16 cellular contexts compared by ENCODE assay signal in the genomic region with DNA sequence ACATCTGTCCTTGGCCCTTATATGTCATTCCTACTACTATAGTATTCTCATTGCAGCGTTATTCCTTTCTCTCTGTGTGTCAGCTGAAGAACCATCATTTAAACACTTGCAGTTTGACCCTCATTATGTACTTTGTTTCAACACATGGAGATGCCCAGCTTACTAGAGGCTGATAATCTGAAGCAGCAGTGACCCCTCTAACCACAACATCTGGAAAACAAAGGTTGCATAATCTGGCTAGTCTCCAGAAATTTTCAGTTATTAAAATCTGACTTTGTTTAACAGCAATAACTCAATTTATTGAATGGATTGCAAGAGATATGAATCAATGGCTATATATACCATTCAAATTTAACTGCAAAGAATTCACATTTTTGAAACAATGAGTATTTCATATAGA.
"Had no signal": no experiment of that assay in that cellular context is flagged by ENCODE, and none has a peak within 500 bp of the region (broad histone marks: within the 10 kb centered on the region; RNA-seq: fewer than 3 reads in every experiment).

No MANE protein-coding gene starts in this region.

- DNase-seq: activated CD4-positive, CD25-positive, alpha-beta regulatory T cell treated with anti-CD3 and anti-CD28 coated beads, Interleukin-2, amount 50 U/mL, for 72 hours; activated naive CD4-positive, alpha-beta T cell treated with anti-CD3 and anti-CD28 coated beads for 36 hours; activated naive CD8-positive, alpha-beta T cell treated with anti-CD3 and anti-CD28 coated beads, Interleukin-2, amount 50 U/mL, for 24 hours; activated T-cell treated with anti-CD3 and anti-CD28 coated beads for 4 hours; foreskin keratinocyte; heart left ventricle; immature natural killer cell; mesendoderm; natural killer cell; retina; stimulated activated CD4-positive, alpha-beta T cell treated with anti-CD3 and anti-CD28 coated beads, Interleukin-15, amount 100 ng/mL, for 24 hours; stimulated activated CD4-positive, alpha-beta T cell treated with anti-CD3 and anti-CD28 coated beads, Interleukin-4, amount 100 ng/mL, for 1 hour; stimulated activated naive B cell treated with anti-CD40 and anti-IgM and Interleukin-4, amounts not matched to agents 10 μg/mL and 1 μg/mL and 100 μg/mL, for 72 hours; tibial artery; uterus had no signal

- H3K4me3 ChIP-seq: skin epidermis, tibial artery, uterus had no signal
